ENCODE assay signal across 29 cellular contexts in genomic region chr18:7395566-7395965, GRCh38.
"Had no signal": no experiment of that assay in that cellular context is flagged by ENCODE, and none has a peak within 500 bp of the region (broad histone marks: within the 10 kb centered on the region; RNA-seq: fewer than 3 reads in every experiment).

No MANE protein-coding gene starts in this region.

- H3K9me3 Mint-ChIP-seq: nephron had no signal

- H3K27ac Mint-ChIP-seq: naive thymus-derived CD4-positive, alpha-beta T cell; natural killer cell; nephron; neural progenitor cell; stimulated activated memory B cell treated with anti-CD40 and anti-IgM and Interleukin-4, amounts not matched to agents 10 μg/mL and 1 μg/mL and 100 μg/mL, for 72 hours; stimulated activated naive CD8-positive, alpha-beta T cell treated with anti-CD3 and anti-CD28 coated beads, Interleukin-15, amount 100 ng/mL, for 72 hours; type B pancreatic cell had no signal

- H3K27me3 ChIP-seq: neural progenitor cell, pancreas, right lobe of liver, sigmoid colon, spleen, suprapubic skin, testis, tibial artery, transverse colon, upper lobe of right lung, uterus had no signal

- DNase-seq: naive thymus-derived CD4-positive, alpha-beta T cell; natural killer cell; occipital lobe; pancreas; psoas muscle; right cardiac atrium; right lobe of liver; sigmoid colon; spleen; stimulated activated CD4-positive, alpha-beta T cell treated with anti-CD3 and anti-CD28 coated beads, Interleukin-12 subunit alpha, Interleukin-12 subunit beta, amount 100 ng/mL, for 4 hours; stimulated activated CD4-positive, alpha-beta T cell treated with anti-CD3 and anti-CD28 coated beads, Interleukin-1b, Interleukin-23, amount 100 ng/mL, for 48 hours; stimulated activated CD4-positive, alpha-beta T cell treated with anti-CD3 and anti-CD28 coated beads, Interleukin-4, amount 100 ng/mL, for 1 hour; stimulated activated CD4-positive, alpha-beta T cell treated with anti-CD3 and anti-CD28 coated beads, Interleukin-4, amount 100 ng/mL, for 4 hours; stimulated activated CD8-positive, alpha-beta memory T cell treated with anti-CD3 and anti-CD28 coated beads, Interleukin-4, amount 100 ng/mL, for 48 hours; stimulated activated naive CD4-positive, alpha-beta T cell; stimulated activated naive CD8-positive, alpha-beta T cell treated with anti-CD3 and anti-CD28 coated beads, Interleukin-15, amount 100 ng/mL, for 72 hours; stimulated activated naive CD8-positive, alpha-beta T cell treated with anti-CD3 and anti-CD28 coated beads, Interleukin-15, Interleukin-2, amounts not matched to agents 100 U/mL and 50 U/mL, for 24 hours; substantia nigra; testis; tibial artery; transverse colon; upper lobe of right lung; uterus had no signal

- H2AFZ ChIP-seq: neural progenitor cell had no signal

- H3K36me3 ChIP-seq: neural progenitor cell, pancreas, right lobe of liver, sigmoid colon, spleen, suprapubic skin, tibial artery, transverse colon, upper lobe of right lung, uterus had no signal

- FAIRE-seq: pancreas had no signal

- H3K4me3 ChIP-seq: neural progenitor cell, pancreas, psoas muscle, right lobe of liver, sigmoid colon, smooth muscle cell, spleen, suprapubic skin, testis, tibial artery, transverse colon, upper lobe of right lung, uterus had no signal

- H3K9ac ChIP-seq: neural progenitor cell had no signal

- H3K9me3 ChIP-seq: pancreas, psoas muscle, right lobe of liver, sigmoid colon, spleen, suprapubic skin, testis, tibial artery, transverse colon, upper lobe of right lung, uterus had no signal

- H3K4me1 ChIP-seq: neural progenitor cell, pancreas, psoas muscle, right lobe of liver, sigmoid colon, spleen, testis, tibial artery, transverse colon, upper lobe of right lung, uterus had no signal

- H3K4me2 ChIP-seq: neural progenitor cell, smooth muscle cell had no signal

- H3K4me3 Mint-ChIP-seq: naive thymus-derived CD4-positive, alpha-beta T cell; natural killer cell; nephron; neural progenitor cell; stimulated activated memory B cell treated with anti-CD40 and anti-IgM and Interleukin-4, amounts not matched to agents 10 μg/mL and 1 μg/mL and 100 μg/mL, for 72 hours; stimulated activated naive CD8-positive, alpha-beta T cell treated with anti-CD3 and anti-CD28 coated beads, Interleukin-15, amount 100 ng/mL, for 72 hours; type B pancreatic cell had no signal

- H3K27ac ChIP-seq: neural progenitor cell, pancreas, psoas muscle, right lobe of liver, sigmoid colon, spleen, suprapubic skin, testis, tibial artery, transverse colon, upper lobe of right lung, uterus had no signal

- H3K4me1 Mint-ChIP-seq: naive thymus-derived CD4-positive, alpha-beta T cell; natural killer cell; nephron; stimulated activated memory B cell treated with anti-CD40 and anti-IgM and Interleukin-4, amounts not matched to agents 10 μg/mL and 1 μg/mL and 100 μg/mL, for 72 hours; stimulated activated naive CD8-positive, alpha-beta T cell treated with anti-CD3 and anti-CD28 coated beads, Interleukin-15, amount 100 ng/mL, for 72 hours had no signal

- H3K27me3 Mint-ChIP-seq: naive thymus-derived CD4-positive, alpha-beta T cell; stimulated activated memory B cell treated with anti-CD40 and anti-IgM and Interleukin-4, amounts not matched to agents 10 μg/mL and 1 μg/mL and 100 μg/mL, for 72 hours; stimulated activated naive CD8-positive, alpha-beta T cell treated with anti-CD3 and anti-CD28 coated beads, Interleukin-15, amount 100 ng/mL, for 72 hours had no signal

- H3K36me3 Mint-ChIP-seq: naive thymus-derived CD4-positive, alpha-beta T cell; natural killer cell; neural progenitor cell; stimulated activated memory B cell treated with anti-CD40 and anti-IgM and Interleukin-4, amounts not matched to agents 10 μg/mL and 1 μg/mL and 100 μg/mL, for 72 hours; type B pancreatic cell had no signal
